Comparison of ENCODE assay signal across 33 cellular contexts in genomic region chr4:46179356-46179755, GRCh38. TPM values are rescaled to one million over a fixed set of nuclear protein-coding genes. Genes with fewer than 3 reads are reported as not detected.
"Had no signal": no experiment of that assay in that cellular context is flagged by ENCODE, and none has a peak within 500 bp of the region (broad histone marks: within the 10 kb centered on the region; RNA-seq: fewer than 3 reads in every experiment).

No MANE protein-coding gene starts in this region.

- FAIRE-seq: bronchial epithelial cell, TTC549 had no signal

- DNase-seq: activated B cell treated with CpG ODN at 0.5 μM for 24 hours; activated CD4-positive, alpha-beta memory T cell treated with anti-CD3 and anti-CD28 coated beads for 36 hours; activated CD4-positive, alpha-beta T cell treated with anti-CD3 and anti-CD28 coated beads for 4 hours; activated CD4-positive, alpha-beta T cell treated with anti-CD3 and anti-CD28 coated beads, Interleukin-2, amount 10 ng/mL, durations not matched to agents 24 days and 14 days; activated CD4-positive, alpha-beta T cell treated with anti-CD3 and anti-CD28 coated beads, Interleukin-2, amount 50 U/mL, for 1 hour; activated CD4-positive, alpha-beta T cell treated with anti-CD3 and anti-CD28 coated beads, Interleukin-2, amount 50 U/mL, for 4 hours; activated CD4-positive, CD25-positive, alpha-beta regulatory T cell treated with anti-CD3 and anti-CD28 coated beads, Interleukin-2, amount 50 U/mL, for 72 hours; activated CD8-positive, alpha-beta memory T cell treated with anti-CD3 and anti-CD28 coated beads, Interleukin-2, amount 50 U/mL, for 4 hours; activated CD8-positive, alpha-beta T cell treated with anti-CD3 and anti-CD28 coated beads for 36 hours; activated effector memory CD4-positive, alpha-beta T cell treated with anti-CD3 and anti-CD28 coated beads, Interleukin-2, amount 50 U/mL, for 16 hours; activated naive CD4-positive, alpha-beta T cell treated with anti-CD3 and anti-CD28 coated beads, Interleukin-2, amount 10 ng/mL, durations not matched to agents 7 days and 5 days; activated naive CD4-positive, alpha-beta T cell treated with Interleukin-2 at 50 U/mL for 16 hours; activated naive CD8-positive, alpha-beta T cell treated with anti-CD3 and anti-CD28 coated beads, Interleukin-2, amount 10 ng/mL, durations not matched to agents 7 days and 5 days; activated naive CD8-positive, alpha-beta T cell treated with anti-CD3 and anti-CD28 coated beads, Interleukin-2, amount 50 U/mL, for 24 hours; activated T-cell treated with anti-CD3 and anti-CD28 coated beads for 4 hours; activated T-cell treated with anti-CD3 and anti-CD28 coated beads, Interleukin-2, amount 50 U/mL, for 1 hour; activated T-cell treated with anti-CD3 and anti-CD28 coated beads, Interleukin-2, amount 50 U/mL, for 4 hours; activated T-cell treated with anti-CD3 and anti-CD28 coated beads, Interleukin-2, amount 50 U/mL, for 72 hours; amygdala; anterior cingulate cortex; caudate nucleus; cerebellar nuclear complex; T-helper 2 cell; T-helper 9 cell had no signal

- H3K4me3 ChIP-seq: ascending aorta, cardiac muscle cell had no signal

- H3K27me3 ChIP-seq: ascending aorta, cardiac muscle cell had no signal

- ATAC-seq: activated CD8-positive, alpha-beta T cell treated with anti-CD3 and anti-CD28 coated beads for 36 hours; activated naive CD8-positive, alpha-beta T cell treated with anti-CD3 and anti-CD28 coated beads, Interleukin-2, amount 50 U/mL, for 24 hours; activated T-cell treated with anti-CD3 and anti-CD28 coated beads, Interleukin-2, amount 50 U/mL, for 4 hours; activated T-cell treated with anti-CD3 and anti-CD28 coated beads, Interleukin-2, amount 50 U/mL, for 72 hours; activated T-helper 17 cell treated with anti-CD3 and anti-CD28 coated beads, Interleukin-2, amount 50 U/mL, for 72 hours had no signal

- H3K36me3 ChIP-seq: ascending aorta, cardiac muscle cell had no signal

- H3K9me3 ChIP-seq: ascending aorta had no signal

- H3K4me1 ChIP-seq: ascending aorta had no signal

- H3K27ac ChIP-seq: ascending aorta, cardiac muscle cell, VCaP had no signal

RNA-seq across cellular contexts. Expression of gene GABRG1, which starts 55.5 kb away (rescaled TPM):
- total RNA-seq: activated B cell treated with CpG ODN at 0.5 μM for 24 hours; activated CD4-positive, alpha-beta memory T cell treated with anti-CD3 and anti-CD28 coated beads for 36 hours; activated CD4-positive, alpha-beta T cell treated with anti-CD3 and anti-CD28 coated beads, Interleukin-2, amount 10 ng/mL, durations not matched to agents 24 days and 14 days; activated CD8-positive, alpha-beta memory T cell treated with anti-CD3 and anti-CD28 coated beads for 36 hours; activated CD8-positive, alpha-beta T cell treated with anti-CD3 and anti-CD28 coated beads for 36 hours; activated naive CD8-positive, alpha-beta T cell treated with anti-CD3 and anti-CD28 coated beads, Interleukin-2, amount 10 ng/mL, durations not matched to agents 7 days and 5 days; activated T-cell treated with anti-CD3 and anti-CD28 coated beads, Interleukin-2, amount 50 U/mL, for 4 hours; activated T-cell treated with anti-CD3 and anti-CD28 coated beads, Interleukin-2, amount 50 U/mL, for 72 hours; activated T-helper 1 cell treated with anti-CD3 and anti-CD28 coated beads, Interleukin-12 subunit alpha, Interleukin-12 subunit beta, Interleukin-2, Interleukin-4 antibody, amounts not matched to agents 30 ng/mL and 10 ng/mL and 1 ng/mL, durations not matched to agents 14 hours and 24 hours and 36 hours; activated T-helper 17 cell treated with anti-CD3 and anti-CD28 coated beads, Interleukin-2, amount 50 U/mL, for 72 hours; bronchial epithelial cell; cardiac muscle cell; chondrocyte had no signal
- polyA plus RNA-seq: cardiac muscle cell had no signal
